ENCODE assay signal across 17 cellular contexts in the genomic region with DNA sequence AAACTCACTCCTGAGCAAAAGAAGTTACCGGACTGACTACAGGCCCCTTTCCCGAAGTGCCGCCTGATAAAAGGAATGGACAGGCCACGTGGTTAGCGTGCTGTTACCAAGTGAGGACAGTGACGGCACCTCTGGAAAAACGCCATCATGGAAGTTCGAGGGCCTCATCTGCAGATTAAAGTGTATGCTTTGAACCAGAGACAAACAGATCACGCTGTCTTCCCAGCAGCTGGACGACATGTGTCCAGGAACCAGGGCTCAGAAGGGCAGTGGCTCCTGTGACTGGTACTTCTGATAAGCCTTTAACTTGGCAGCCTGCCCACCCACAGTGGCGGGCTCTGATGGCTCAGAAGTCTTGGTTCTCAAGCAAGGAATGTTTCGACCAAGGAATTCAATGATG. TPM values are rescaled to one million over a fixed set of nuclear protein-coding genes. Genes with fewer than 3 reads are reported as not detected.
DNase-seq lines count a peak whose midpoint lies in the region; ATAC-seq lines count a peak whose summit lies in the region.
"Had no signal": no experiment of that assay in that cellular context is flagged by ENCODE, and none has a peak within 500 bp of the region (broad histone marks: within the 10 kb centered on the region; RNA-seq: fewer than 3 reads in every experiment).

No MANE protein-coding gene starts in this region.

- DNase-seq in DMS53 (lab: John Stamatoyannopoulos, UW): peak; percentile 88
- peak; percentile 66 for DNase-seq in NCI-H524 treated with DMSO at 0.1 percent for 48 hours (lab: John Stamatoyannopoulos, UW)
- peak; percentile 82 for DNase-seq in dermis blood vessel endothelial cell
- DNase-seq in pulmonary artery endothelial cell (ENCODE audit: low read depth, low spot score): peak; percentile 56
- no peak for DNase-seq in inferior parietal cortex (ENCODE audit: extremely low spot score)
- no peak for DNase-seq in activated T-cell treated with anti-CD3 and anti-CD28 coated beads, Interleukin-2, amount 50 U/mL, for 4 hours
- no peak for DNase-seq in superior temporal gyrus (ENCODE audit: extremely low spot score)
- no peak for DNase-seq in SIG-M5 (lab: John Stamatoyannopoulos, UW)
- DNase-seq: activated CD4-positive, alpha-beta memory T cell treated with anti-CD3 and anti-CD28 coated beads, Interleukin-2, amount 10 ng/mL, durations not matched to agents 7 days and 5 days; AML-193; amniotic stem cell; immature natural killer cell; NCI-H1048; stimulated activated naive CD4-positive, alpha-beta T cell treated with Interleukin-2 at 50 U/mL for 16 hours had no signal

- ATAC-seq in activated T-cell treated with anti-CD3 and anti-CD28 coated beads, Interleukin-2, amount 50 U/mL, for 4 hours: no peak
- ATAC-seq: activated T-helper 17 cell treated with anti-CD3 and anti-CD28 coated beads, Interleukin-2, amount 50 U/mL, for 72 hours had no signal

- H3K36me3 Mint-ChIP-seq in activated T-cell treated with anti-CD3 and anti-CD28 coated beads, Interleukin-2, amount 50 U/mL, for 4 hours (ENCODE audit: insufficient read depth): no peaks in the 10 kb centered on the region
- H3K36me3 Mint-ChIP-seq: IgD-negative memory B cell, immature natural killer cell had no signal

- no peak overlapping the region for H3K4me3 Mint-ChIP-seq in activated T-cell treated with anti-CD3 and anti-CD28 coated beads, Interleukin-2, amount 50 U/mL, for 4 hours
- H3K4me3 Mint-ChIP-seq: activated CD4-positive, alpha-beta memory T cell treated with anti-CD3 and anti-CD28 coated beads, Interleukin-2, amount 10 ng/mL, durations not matched to agents 7 days and 5 days; activated T-helper 17 cell treated with anti-CD3 and anti-CD28 coated beads, Interleukin-2, amount 50 U/mL, for 72 hours; IgD-negative memory B cell; immature natural killer cell; mesothelial cell of epicardium had no signal

- H3K9me3 Mint-ChIP-seq in activated T-cell treated with anti-CD3 and anti-CD28 coated beads, Interleukin-2, amount 50 U/mL, for 4 hours: no peaks in the 10 kb centered on the region
- H3K9me3 Mint-ChIP-seq: activated T-helper 17 cell treated with anti-CD3 and anti-CD28 coated beads, Interleukin-2, amount 50 U/mL, for 72 hours had no signal

- H3K27me3 Mint-ChIP-seq in activated T-cell treated with anti-CD3 and anti-CD28 coated beads, Interleukin-2, amount 50 U/mL, for 4 hours (ENCODE audit: low read depth): peaks cover 6% of the 10 kb centered on the region

- no peaks in the 10 kb centered on the region for H3K4me1 Mint-ChIP-seq in activated T-cell treated with anti-CD3 and anti-CD28 coated beads, Interleukin-2, amount 50 U/mL, for 4 hours (ENCODE audit: low read depth)
- H3K4me1 Mint-ChIP-seq: activated CD4-positive, alpha-beta memory T cell treated with anti-CD3 and anti-CD28 coated beads, Interleukin-2, amount 10 ng/mL, durations not matched to agents 7 days and 5 days; activated T-helper 17 cell treated with anti-CD3 and anti-CD28 coated beads, Interleukin-2, amount 50 U/mL, for 72 hours; IgD-negative memory B cell; immature natural killer cell had no signal

RNA-seq across cellular contexts. Expression of gene BRD3OS, which starts 14.5 kb away (rescaled TPM):
- 5.4 and 15.8 TPM in 2 replicates for total RNA-seq in dermis blood vessel endothelial cell
- total RNA-seq in pulmonary artery endothelial cell: 12.9 and 15.3 TPM in 2 replicates
- total RNA-seq in activated T-cell treated with anti-CD3 and anti-CD28 coated beads, Interleukin-2, amount 50 U/mL, for 4 hours: 10 to 100 TPM; 11.9 to 15.5 (median 13.9) TPM

RNA-seq across cellular contexts. Expression of gene VAV2, which starts 18.6 kb away (rescaled TPM):
- total RNA-seq in dermis blood vessel endothelial cell: 19.6 and 22.7 TPM in 2 replicates
- 21.0 and 22.5 TPM in 2 replicates for total RNA-seq in pulmonary artery endothelial cell
- 1 to 10 TPM; 2.7 to 3.7 (median 3.2) TPM for total RNA-seq in activated T-cell treated with anti-CD3 and anti-CD28 coated beads, Interleukin-2, amount 50 U/mL, for 4 hours

RNA-seq across cellular contexts. Expression of gene BRD3, which starts 57.1 kb away (rescaled TPM):
- 12.1 and 22.0 TPM in 2 replicates for total RNA-seq in dermis blood vessel endothelial cell
- 10.0 and 12.3 TPM in 2 replicates for total RNA-seq in pulmonary artery endothelial cell
- total RNA-seq in activated T-cell treated with anti-CD3 and anti-CD28 coated beads, Interleukin-2, amount 50 U/mL, for 4 hours: 10 to 100 TPM; 29.3 to 38.2 (median 32.4) TPM

Comparison
In these comparisons a context has a peak if more than half of its experiments do, and no peak if none do; other contexts are left out.
1. DNase-seq: peak in DMS53 (single experiment), NCI-H524 treated with DMSO at 0.1 percent for 48 hours (single experiment), dermis blood vessel endothelial cell (single experiment) and pulmonary artery endothelial cell (single experiment); none in inferior parietal cortex (single experiment), activated T-cell treated with anti-CD3 and anti-CD28 coated beads, Interleukin-2, amount 50 U/mL, for 4 hours (single experiment), superior temporal gyrus (single experiment) and SIG-M5 (single experiment).